Comparison of ENCODE assay signal across 21 cellular contexts in genomic region chr2:128219891-128220290, GRCh38.
"Had no signal": no experiment of that assay in that cellular context is flagged by ENCODE, and none has a peak within 500 bp of the region (broad histone marks: within the 10 kb centered on the region; RNA-seq: fewer than 3 reads in every experiment).

No MANE protein-coding gene starts in this region.

- DNase-seq: activated CD4-positive, alpha-beta T cell treated with anti-CD3 and anti-CD28 coated beads for 4 hours; activated CD4-positive, alpha-beta T cell treated with anti-CD3 and anti-CD28 coated beads, Interleukin-2, amount 50 U/mL, for 48 hours; activated CD4-positive, CD25-positive, alpha-beta regulatory T cell; activated gamma-delta T cell treated with Interleukin-2 at 50 U/mL for 16 hours; activated naive CD4-positive, alpha-beta T cell treated with anti-CD3 and anti-CD28 coated beads, Interleukin-2, amount 50 U/mL, for 16 hours; activated T-cell treated with anti-CD3 and anti-CD28 coated beads, Interleukin-2, amount 50 U/mL, for 4 hours; amniotic stem cell; foreskin melanocyte; heart right ventricle; kidney glomerular epithelial cell; lower lobe of right lung; mesenchymal stem cell; right lobe of liver; stimulated activated CD4-positive, alpha-beta T cell treated with anti-CD3 and anti-CD28 coated beads, Interleukin-12 subunit alpha, Interleukin-12 subunit beta, amount 100 ng/mL, for 4 hours; stimulated activated CD4-positive, alpha-beta T cell treated with anti-CD3 and anti-CD28 coated beads, Interleukin-4, amount 100 ng/mL, for 1 hour; stimulated activated naive CD8-positive, alpha-beta T cell treated with anti-CD3 and anti-CD28 coated beads, Interleukin-15, Interleukin-2, amounts not matched to agents 100 U/mL and 50 U/mL, for 24 hours; T-helper 1 cell had no signal

- H3K4me1 ChIP-seq: esophagus muscularis mucosa, heart right ventricle, lower lobe of right lung, right lobe of liver, vagina had no signal

- H3K27me3 ChIP-seq: esophagus muscularis mucosa, heart right ventricle, right lobe of liver, vagina had no signal

- H3K36me3 ChIP-seq: esophagus muscularis mucosa, heart right ventricle, lower lobe of right lung, right lobe of liver, thoracic aorta, vagina had no signal

- H3K4me3 ChIP-seq: esophagus muscularis mucosa, heart right ventricle, lower lobe of right lung, right lobe of liver, thoracic aorta, vagina had no signal

- H3K27ac ChIP-seq: esophagus muscularis mucosa, heart right ventricle, lower lobe of right lung, right lobe of liver, skin epidermis, thoracic aorta, vagina had no signal
